1 cellular context compared by ENCODE assay signal in the genomic region with DNA sequence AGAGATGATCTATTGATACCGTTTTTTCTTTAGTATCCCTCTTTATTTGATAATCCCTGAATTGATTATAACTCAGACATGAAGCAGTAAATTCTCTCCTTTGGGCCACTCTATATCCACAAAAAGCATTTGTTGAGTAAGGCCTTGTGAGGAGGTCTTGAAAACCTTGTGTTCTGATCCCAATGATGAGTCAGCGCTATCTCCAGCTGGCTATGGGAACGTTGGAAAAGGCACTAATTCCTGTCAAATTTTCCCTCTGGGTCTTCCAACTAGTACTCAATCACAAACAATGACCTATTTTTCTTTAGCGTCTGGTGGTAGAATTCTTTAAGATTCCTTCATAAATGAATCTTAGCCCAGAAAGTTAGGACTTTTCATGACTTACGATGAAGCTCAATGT.
TF ChIP-seq lines count a peak whose summit lies in the region.

No MANE protein-coding gene starts in this region.

TF ChIP-seq in HepG2, 621 proteins besides CTCF, POLR2A, EP300 and RAD21 (continued from another document):
- TF ChIP-seq, protein P1, sequence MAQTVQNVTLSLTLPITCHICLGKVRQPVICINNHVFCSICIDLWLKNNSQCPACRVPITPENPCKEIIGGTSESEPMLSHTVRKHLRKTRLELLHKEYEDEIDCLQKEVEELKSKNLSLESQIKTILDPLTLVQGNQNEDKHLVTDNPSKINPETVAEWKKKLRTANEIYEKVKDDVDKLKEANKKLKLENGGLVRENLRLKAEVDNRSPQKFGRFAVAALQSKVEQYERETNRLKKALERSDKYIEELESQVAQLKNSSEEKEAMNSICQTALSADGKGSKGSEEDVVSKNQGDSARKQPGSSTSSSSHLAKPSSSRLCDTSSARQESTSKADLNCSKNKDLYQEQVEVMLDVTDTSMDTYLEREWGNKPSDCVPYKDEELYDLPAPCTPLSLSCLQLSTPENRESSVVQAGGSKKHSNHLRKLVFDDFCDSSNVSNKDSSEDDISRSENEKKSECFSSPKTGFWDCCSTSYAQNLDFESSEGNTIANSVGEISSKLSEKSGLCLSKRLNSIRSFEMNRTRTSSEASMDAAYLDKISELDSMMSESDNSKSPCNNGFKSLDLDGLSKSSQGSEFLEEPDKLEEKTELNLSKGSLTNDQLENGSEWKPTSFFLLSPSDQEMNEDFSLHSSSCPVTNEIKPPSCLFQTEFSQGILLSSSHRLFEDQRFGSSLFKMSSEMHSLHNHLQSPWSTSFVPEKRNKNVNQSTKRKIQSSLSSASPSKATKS (CRISPR knock-in tag; IDR thresholded peaks at IDR 0.05): no peak
- TF ChIP-seq HIVEP1 (CRISPR knock-in tag; IDR thresholded peaks at IDR 0.05) (no peak), ZNF3 (CRISPR knock-in tag; IDR thresholded peaks at IDR 0.05) (no peak), IKZF4 (CRISPR knock-in tag; IDR thresholded peaks at IDR 0.05; ENCODE audit: borderline replicate concordance, low read depth, not compliant biosample characterization) (no peak), SP5 (CRISPR knock-in tag; IDR thresholded peaks at IDR 0.05; ENCODE audit: borderline replicate concordance, low read depth) (no peak), NR2F6 (IDR thresholded peaks at IDR 0.05) (no peak), NR2F6 (CRISPR knock-in tag; IDR thresholded peaks at IDR 0.05) (no peak), TOPORS (CRISPR knock-in tag; IDR thresholded peaks at IDR 0.05) (no peak)
- TF ChIP-seq, protein P2, sequence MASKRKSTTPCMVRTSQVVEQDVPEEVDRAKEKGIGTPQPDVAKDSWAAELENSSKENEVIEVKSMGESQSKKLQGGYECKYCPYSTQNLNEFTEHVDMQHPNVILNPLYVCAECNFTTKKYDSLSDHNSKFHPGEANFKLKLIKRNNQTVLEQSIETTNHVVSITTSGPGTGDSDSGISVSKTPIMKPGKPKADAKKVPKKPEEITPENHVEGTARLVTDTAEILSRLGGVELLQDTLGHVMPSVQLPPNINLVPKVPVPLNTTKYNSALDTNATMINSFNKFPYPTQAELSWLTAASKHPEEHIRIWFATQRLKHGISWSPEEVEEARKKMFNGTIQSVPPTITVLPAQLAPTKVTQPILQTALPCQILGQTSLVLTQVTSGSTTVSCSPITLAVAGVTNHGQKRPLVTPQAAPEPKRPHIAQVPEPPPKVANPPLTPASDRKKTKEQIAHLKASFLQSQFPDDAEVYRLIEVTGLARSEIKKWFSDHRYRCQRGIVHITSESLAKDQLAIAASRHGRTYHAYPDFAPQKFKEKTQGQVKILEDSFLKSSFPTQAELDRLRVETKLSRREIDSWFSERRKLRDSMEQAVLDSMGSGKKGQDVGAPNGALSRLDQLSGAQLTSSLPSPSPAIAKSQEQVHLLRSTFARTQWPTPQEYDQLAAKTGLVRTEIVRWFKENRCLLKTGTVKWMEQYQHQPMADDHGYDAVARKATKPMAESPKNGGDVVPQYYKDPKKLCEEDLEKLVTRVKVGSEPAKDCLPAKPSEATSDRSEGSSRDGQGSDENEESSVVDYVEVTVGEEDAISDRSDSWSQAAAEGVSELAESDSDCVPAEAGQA (IDR thresholded peaks at IDR 0.05; ENCODE audit: low read depth): no peak
- TF ChIP-seq, protein P2 (CRISPR knock-in tag; IDR thresholded peaks at IDR 0.05; ENCODE audit: borderline replicate concordance): no peak
- TF ChIP-seq, protein P3, sequence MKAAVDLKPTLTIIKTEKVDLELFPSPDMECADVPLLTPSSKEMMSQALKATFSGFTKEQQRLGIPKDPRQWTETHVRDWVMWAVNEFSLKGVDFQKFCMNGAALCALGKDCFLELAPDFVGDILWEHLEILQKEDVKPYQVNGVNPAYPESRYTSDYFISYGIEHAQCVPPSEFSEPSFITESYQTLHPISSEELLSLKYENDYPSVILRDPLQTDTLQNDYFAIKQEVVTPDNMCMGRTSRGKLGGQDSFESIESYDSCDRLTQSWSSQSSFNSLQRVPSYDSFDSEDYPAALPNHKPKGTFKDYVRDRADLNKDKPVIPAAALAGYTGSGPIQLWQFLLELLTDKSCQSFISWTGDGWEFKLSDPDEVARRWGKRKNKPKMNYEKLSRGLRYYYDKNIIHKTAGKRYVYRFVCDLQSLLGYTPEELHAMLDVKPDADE (CRISPR knock-in tag; IDR thresholded peaks at IDR 0.05): no peak
